In genomic region chr15:63502843-63503738, GRCh38 we compare ENCODE assay signal across 1 cellular context.
A peak's percentile ranks its signal among the peaks of the same experiment; 100 is the strongest.
TF ChIP-seq lines count a peak whose summit lies in the region.

No MANE protein-coding gene starts in this region.

TF ChIP-seq in GM12878, 131 proteins besides CTCF, POLR2A, EP300 and RAD21 (continued from another document and continues in another):
- peak in 1 of 2 experiments; percentile 93; a peak in 2 of 4 replicates for TF ChIP-seq CEBPB (IDR thresholded peaks at IDR 0.05; ENCODE audit: borderline replicate concordance in 1 of 2, low read depth in 2 of 2, low read length in 2 of 2)
- peak; percentile 91 for TF ChIP-seq DPF2 (IDR thresholded peaks at IDR 0.05)
- no peak for TF ChIP-seq ZBTB11 (CRISPR knock-in tag; IDR thresholded peaks at IDR 0.05)
- peak; percentile 56 for TF ChIP-seq E4F1 (IDR thresholded peaks at IDR 0.05; ENCODE audit: borderline replicate concordance, partially characterized antibody)
- peak; percentile 34; the same call in 1 of the 2 replicates for TF ChIP-seq HDGF (IDR thresholded peaks at IDR 0.05)
- no peak for TF ChIP-seq SREBF1 (IDR thresholded peaks at IDR 0.05; ENCODE audit: low read length)
- no peak for TF ChIP-seq CHD4 (IDR thresholded peaks at IDR 0.05)
- TF ChIP-seq SIN3A (IDR thresholded peaks at IDR 0.05; ENCODE audit: low read depth, low read length) = 0 out of 2 replicates have a peak, but pooled peaks have one; percentile 53
- TF ChIP-seq IRF5 (IDR thresholded peaks at IDR 0.05; ENCODE audit: borderline replicate concordance) = no peak
- peak; percentile 60 for TF ChIP-seq MXI1 (IDR thresholded peaks at IDR 0.05; ENCODE audit: low read depth, low read length)
- no peak for TF ChIP-seq HDAC2 (IDR thresholded peaks at IDR 0.05)
- TF ChIP-seq KDM1A (IDR thresholded peaks at IDR 0.05; ENCODE audit: borderline replicate concordance) = no peak
- TF ChIP-seq ZNF217 (IDR thresholded peaks at IDR 0.05) = no peak
- peak; percentile 69; the same call in 1 of the 2 replicates for TF ChIP-seq ATF7 (IDR thresholded peaks at IDR 0.05; ENCODE audit: low read depth)
- no peak for TF ChIP-seq JUNB (IDR thresholded peaks at IDR 0.05)
- TF ChIP-seq SP1 (IDR thresholded peaks at IDR 0.05; ENCODE audit: low read depth, low read length) = peak; percentile 93
- no peak for TF ChIP-seq NR2C1 (IDR thresholded peaks at IDR 0.05)
- TF ChIP-seq PKNOX1 (IDR thresholded peaks at IDR 0.05) = peak; percentile 99
- no peak for TF ChIP-seq ZBTB4 (CRISPR knock-in tag; IDR thresholded peaks at IDR 0.05)
- peak; percentile 94 for TF ChIP-seq IKZF1 (conservative IDR thresholded peaks at IDR 0.05)
- TF ChIP-seq SMAD1 (IDR thresholded peaks at IDR 0.05; ENCODE audit: low read depth, partially characterized antibody) = peak; percentile 47
- TF ChIP-seq SKIL (IDR thresholded peaks at IDR 0.05; ENCODE audit: low read depth, poor library complexity, severe bottlenecking) = peak; percentile 54
- TF ChIP-seq STAT1 (conservative IDR thresholded peaks at IDR 0.05) = no peak
- TF ChIP-seq CHD2 (IDR thresholded peaks at IDR 0.05; ENCODE audit: borderline replicate concordance, low read depth, low read length) = peak; percentile 75
- TF ChIP-seq SUZ12 (IDR thresholded peaks at IDR 0.05; ENCODE audit: unreplicated experiment) = no peak
- TF ChIP-seq TCF12 (IDR thresholded peaks at IDR 0.05; ENCODE audit: low read depth, low read length) = peak; percentile 71
- TF ChIP-seq PBX3 (IDR thresholded peaks at IDR 0.05; ENCODE audit: insufficient replicate concordance, low read depth, low read length) = peak; percentile 96
- TF ChIP-seq MLLT1 (IDR thresholded peaks at IDR 0.05) = peak; percentile 10
- TF ChIP-seq USF2 (IDR thresholded peaks at IDR 0.05; ENCODE audit: borderline replicate concordance, low read depth, low read length) = no peak
- TF ChIP-seq IKZF2 (IDR thresholded peaks at IDR 0.05) = peak; percentile 93 to 95
- TF ChIP-seq EZH2 (IDR thresholded peaks at IDR 0.05; ENCODE audit: borderline replicate concordance, control insufficient read depth, low read depth, low read length) = no peak
- peak; percentile 49 for TF ChIP-seq GATAD2B (conservative IDR thresholded peaks at IDR 0.05; ENCODE audit: low read depth)
- no peak for TF ChIP-seq MTA3 (IDR thresholded peaks at IDR 0.05; ENCODE audit: borderline replicate concordance, low read length)
- no peak for TF ChIP-seq ATF3 (IDR thresholded peaks at IDR 0.05; ENCODE audit: borderline replicate concordance, extremely low read depth, low read depth, low read length)
- TF ChIP-seq HDAC6 (IDR thresholded peaks at IDR 0.05; ENCODE audit: unreplicated experiment) = no peak
- TF ChIP-seq SPI1 (IDR thresholded peaks at IDR 0.05; ENCODE audit: borderline replicate concordance, insufficient read depth, low read depth, low read length) = peak; percentile 50; the same call in 1 of the 2 replicates
